ENCODE assay signal across 15 cellular contexts in the genomic region with DNA sequence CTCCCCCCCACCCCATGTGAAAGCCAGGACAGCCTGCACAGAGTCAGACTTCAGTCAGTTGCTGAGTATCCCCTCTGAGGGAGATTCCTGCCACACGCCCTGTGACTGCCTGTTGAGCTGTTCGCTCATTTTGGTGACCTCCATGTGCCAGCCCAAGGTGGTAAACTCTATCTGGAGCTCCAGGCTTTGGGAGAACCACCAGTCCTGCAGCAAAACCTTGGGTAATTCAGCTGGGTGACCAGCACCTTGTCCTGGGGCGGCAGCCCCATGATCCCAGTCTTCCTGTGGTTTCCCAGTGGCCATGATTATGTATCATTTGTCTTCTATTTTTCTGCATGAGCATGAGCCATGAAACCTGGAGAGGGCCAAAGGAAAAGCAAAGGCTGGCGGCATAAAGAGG.
DNase-seq lines count a peak whose midpoint lies in the region; ATAC-seq and TF ChIP-seq lines count a peak whose summit lies in the region.
"Had no signal": no experiment of that assay in that cellular context is flagged by ENCODE, and none has a peak within 500 bp of the region (broad histone marks: within the 10 kb centered on the region; RNA-seq: fewer than 3 reads in every experiment).

No MANE protein-coding gene starts in this region.

- no peaks in the 10 kb centered on the region for H3K9me2 ChIP-seq in MM.1S (replicated peaks; ENCODE audit: insufficient read depth, low read length)

- H3F3A ChIP-seq in MM.1S (ENCODE audit: insufficient read depth, low read length), result no peaks in the 10 kb centered on the region

- no peaks in the 10 kb centered on the region for H3K9me3 Mint-ChIP-seq in CD8-positive, alpha-beta memory T cell
- no peaks in the 10 kb centered on the region for H3K9me3 Mint-ChIP-seq in immature natural killer cell
- peaks cover 0 to 3% (median 0%) of the 10 kb centered on the region in 7 donors for H3K9me3 Mint-ChIP-seq in CD14-positive monocyte
- H3K9me3 Mint-ChIP-seq: WTC11 had no signal

- H3K27ac ChIP-seq in CD8-positive, alpha-beta memory T cell (ENCODE audit: low read depth, low read length), result no peak overlapping the region
- H3K27ac ChIP-seq in MM.1S (ENCODE audit: low read length) (peak overlapping the region; percentile 61; the same call in 1 of the 2 replicates), gastrocnemius medialis (peak overlapping the region; percentile 81 to 85 (median 84))
- H3K27ac ChIP-seq: C4-2B, RWPE1 had no signal

- H3K9me3 ChIP-seq in CD8-positive, alpha-beta memory T cell (ENCODE audit: low read length), result no peaks in the 10 kb centered on the region
- H3K9me3 ChIP-seq in MM.1S (replicated peaks; ENCODE audit: insufficient read depth, low read length), result no peaks in the 10 kb centered on the region
- no peaks in the 10 kb centered on the region for H3K9me3 ChIP-seq in gastrocnemius medialis

- H3K4me3 ChIP-seq in CD8-positive, alpha-beta memory T cell (ENCODE audit: low read length), result no peak overlapping the region
- H3K4me3 ChIP-seq in MM.1S (ENCODE audit: low read length), result no peak overlapping the region; the same call in 1 of the 2 replicates
- peak overlapping the region in 2 of 4 donors; percentile 71 to 76 for H3K4me3 ChIP-seq in gastrocnemius medialis

- peaks cover 0 to 2% of the 10 kb centered on the region in 2 donors for H3K27me3 Mint-ChIP-seq in CD8-positive, alpha-beta memory T cell
- H3K27me3 Mint-ChIP-seq in immature natural killer cell (ENCODE audit: low read depth in 3 of 3), result peaks cover 0 to 9% (median 4%) of the 10 kb centered on the region in 3 donors
- peaks cover 0 to 23% (median 0%) of the 10 kb centered on the region in 3 donors for H3K27me3 Mint-ChIP-seq in CD14-positive monocyte (ENCODE audit: low read depth in 3 of 3)
- H3K27me3 Mint-ChIP-seq: dendritic cell treated with granulocyte-macrophage colony-stimulating factor and Interleukin-4, amounts not matched to agents 40 ng/mL and 50 ng/mL, for 4 days had no signal

- H3K4me1 ChIP-seq in CD8-positive, alpha-beta memory T cell (ENCODE audit: insufficient read depth, low read length), result peaks cover 37% of the 10 kb centered on the region
- H3K4me1 ChIP-seq in MM.1S (ENCODE audit: low read length) (peaks cover 17% of the 10 kb centered on the region), gastrocnemius medialis (peaks cover 5 to 27% of the 10 kb centered on the region in 2 donors)

- in situ Hi-C loops in gastrocnemius medialis (cut with MboI; ENCODE audit: low sequenced_read_pairs in 4 of 4), result loop anchor here in 3 of 4 donors (25.0 kb wide), 3 partner anchors 185 to 1110 kb away; a partner anchor contains a TSS

- TF ChIP-seq CTCF in MM.1S (IDR thresholded peaks at IDR 0.05; ENCODE audit: low read length) (no peak), gastrocnemius medialis (IDR thresholded peaks at IDR 0.05 in 4 of 5, conservative IDR thresholded peaks at IDR 0.05 in 1 of 5) (no peak), CD14-positive monocyte (IDR thresholded peaks at IDR 0.05) (no peak)

- no peak overlapping the region for H2AFZ ChIP-seq in MM.1S (ENCODE audit: low read length)

- no peaks in the 10 kb centered on the region for H4K20me1 ChIP-seq in MM.1S (ENCODE audit: insufficient read depth, low read length)

- intact Hi-C loops in gastrocnemius medialis (cut with DNase I; ENCODE audit: low total_unique reads) (loop anchor here (5.0 to 10.0 kb wide), 4 partner anchors 142 to 1122 kb away; a partner anchor contains a TSS), CD14-positive monocyte (cut with micrococcal nuclease) (loop anchor here in 1 of 2 donors (5.0 kb wide), 1 partner anchor 175 kb away; no protein-coding TSS in a partner anchor)

- TF ChIP-seq POLR2A in gastrocnemius medialis (IDR thresholded peaks at IDR 0.05), result no peak

- no peak overlapping the region for H3K27ac Mint-ChIP-seq in CD8-positive, alpha-beta memory T cell
- H3K27ac Mint-ChIP-seq in immature natural killer cell (no peak overlapping the region), CD14-positive monocyte (no peak overlapping the region)

- ATAC-seq in gastrocnemius medialis (peak; percentile 1 to 19), HG02973 (IDR thresholded peaks at IDR 0.05; ENCODE audit: unreplicated experiment) (no peak)

- H3K79me2 ChIP-seq in MM.1S (ENCODE audit: low read length), result no peaks in the 10 kb centered on the region

- POLR2A ChIA-PET in CD8-positive, alpha-beta memory T cell (lab: Charles Lee), result no interaction called here

- H3K27me3 ChIP-seq in CD8-positive, alpha-beta memory T cell (ENCODE audit: insufficient read depth, low read length, poor library complexity, severe bottlenecking), result no peaks in the 10 kb centered on the region
- no peaks in the 10 kb centered on the region for H3K27me3 ChIP-seq in MM.1S (replicated peaks; ENCODE audit: insufficient read depth, low read length)
- H3K27me3 ChIP-seq in gastrocnemius medialis, result no peaks in the 10 kb centered on the region

- H3K4me3 Mint-ChIP-seq in CD8-positive, alpha-beta memory T cell, result peak overlapping the region in 4 of 7 donors; percentile 91 to 97 (median 96)
- H3K4me3 Mint-ChIP-seq in immature natural killer cell, result peak overlapping the region in 3 of 5 donors; percentile 74 to 92 (median 87)
- H3K4me3 Mint-ChIP-seq in CD14-positive monocyte, result no peak overlapping the region
- H3K4me3 Mint-ChIP-seq: dendritic cell treated with granulocyte-macrophage colony-stimulating factor and Interleukin-4, amounts not matched to agents 40 ng/mL and 50 ng/mL, for 4 days; WTC11 had no signal

- peaks cover 43 to 59% (median 59%) of the 10 kb centered on the region in 3 donors for H3K4me1 Mint-ChIP-seq in CD8-positive, alpha-beta memory T cell
- H3K4me1 Mint-ChIP-seq in immature natural killer cell, result peaks cover 38 to 58% of the 10 kb centered on the region in 2 donors
- peaks cover 36% of the 10 kb centered on the region for H3K4me1 Mint-ChIP-seq in CD14-positive monocyte

- H3K36me3 Mint-ChIP-seq in CD8-positive, alpha-beta memory T cell, result peaks cover 0 to 14% (median 2%) of the 10 kb centered on the region in 3 donors
- H3K36me3 Mint-ChIP-seq in immature natural killer cell (peaks cover 0 to 9% (median 4%) of the 10 kb centered on the region in 3 donors), CD14-positive monocyte (peaks cover 6 to 7% of the 10 kb centered on the region in 2 donors)
- H3K36me3 Mint-ChIP-seq: WTC11 had no signal

- H3K4me2 ChIP-seq in MM.1S (ENCODE audit: low read depth, low read length), result peak overlapping the region; percentile 55; the same call in 1 of the 2 replicates

- H3K9ac ChIP-seq in MM.1S (ENCODE audit: low read length), result peak overlapping the region; percentile 80; the same call in 1 of the 2 replicates

- no peak for DNase-seq in CD8-positive, alpha-beta memory T cell
- no peak for DNase-seq in MM.1S
- no peak for DNase-seq in immature natural killer cell
- no peak for DNase-seq in gastrocnemius medialis
- DNase-seq in DMS 273 (lab: John Stamatoyannopoulos, UW; ENCODE audit: unreplicated experiment), result no peak
- DNase-seq in GM19240 (ENCODE audit: insufficient read length, low spot score), result no peak
- no peak for DNase-seq in CD14-positive monocyte (ENCODE audit: low spot score)
- DNase-seq: KBM-7; stimulated activated CD4-positive, alpha-beta T cell treated with anti-CD3 and anti-CD28 coated beads, Interleukin-4, amount 100 ng/mL, for 1 hour; T-helper 1 cell had no signal

- no peaks in the 10 kb centered on the region for H3K36me3 ChIP-seq in CD8-positive, alpha-beta memory T cell (ENCODE audit: insufficient read depth, low read length)
- H3K36me3 ChIP-seq in MM.1S (replicated peaks; ENCODE audit: insufficient read depth, low read length), result no peaks in the 10 kb centered on the region
- H3K36me3 ChIP-seq in gastrocnemius medialis, result no peaks in the 10 kb centered on the region

- CTCF ChIA-PET in CD8-positive, alpha-beta memory T cell (lab: Charles Lee), result no interaction called here

Comparison
In these comparisons a context has a peak if more than half of its experiments do, and no peak if none do; other contexts are left out.
1. H3K4me3 Mint-ChIP-seq: peak in CD8-positive, alpha-beta memory T cell (4 of 7) and immature natural killer cell (3 of 5); none in CD14-positive monocyte (0 of 2).